Comparison of ENCODE assay signal across 17 cellular contexts in genomic region chr1:41611932-41612450, GRCh38.
DNase-seq lines count a peak whose midpoint lies in the region; ATAC-seq and TF ChIP-seq lines count a peak whose summit lies in the region.
"Had no signal": no experiment of that assay in that cellular context is flagged by ENCODE, and none has a peak within 500 bp of the region (broad histone marks: within the 10 kb centered on the region; RNA-seq: fewer than 3 reads in every experiment).

No MANE protein-coding gene starts in this region.

- no peaks in the 10 kb centered on the region for H3K27me3 Mint-ChIP-seq in activated naive CD4-positive, alpha-beta T cell treated with anti-CD3 and anti-CD28 coated beads, Interleukin-2, amount 10 ng/mL, durations not matched to agents 7 days and 5 days
- H3K27me3 Mint-ChIP-seq in activated naive CD4-positive, alpha-beta T cell treated with anti-CD3 and anti-CD28 coated beads for 36 hours (ENCODE audit: low read depth), result no peaks in the 10 kb centered on the region
- H3K27me3 Mint-ChIP-seq: CD4-positive, CD25-positive, alpha-beta regulatory T cell had no signal

- H3K9me3 ChIP-seq in IMR-90 (ENCODE audit: control insufficient read depth, insufficient read depth, low read length) (no peaks in the 10 kb centered on the region; the same call in 1 of the 2 replicates), Karpas-422 (ENCODE audit: low read length) (no peaks in the 10 kb centered on the region), ascending aorta (no peaks in the 10 kb centered on the region)

- no peak overlapping the region; a peak in 1 of 4 replicates for H4K8ac ChIP-seq in IMR-90 (ENCODE audit: low read depth in 2 of 2, low read length in 2 of 2)

- peak overlapping the region; percentile 27; the same call in 1 of the 2 replicates for H4K91ac ChIP-seq in IMR-90 (ENCODE audit: insufficient read depth, low read depth, low read length)

- H3K9me2 ChIP-seq in Karpas-422 (replicated peaks; ENCODE audit: insufficient read depth, low read length), result no peaks in the 10 kb centered on the region

- no TSS peak for BruUV-seq in IMR-90 (replicated peaks; lab: Mats Ljungman, UMichigan)

- CTCF ChIA-PET in activated naive CD4-positive, alpha-beta T cell treated with anti-CD3 and anti-CD28 coated beads, Interleukin-2, amount 10 ng/mL, durations not matched to agents 7 days and 5 days (lab: Charles Lee), result no interaction called here
- CTCF ChIA-PET in activated naive CD4-positive, alpha-beta T cell treated with anti-CD3 and anti-CD28 coated beads for 36 hours (lab: Charles Lee), result no interaction called here
- CTCF ChIA-PET in IMR-90 (lab: Yijun Ruan, JAX), result no interaction called here

- H3K27ac ChIP-seq in IMR-90 (ENCODE audit: insufficient read depth, low read length), result no peak overlapping the region
- no peak overlapping the region for H3K27ac ChIP-seq in Karpas-422 (ENCODE audit: low read length)
- H3K27ac ChIP-seq in ascending aorta, result no peak overlapping the region
- H3K27ac ChIP-seq: KMS-11 had no signal

- no peak overlapping the region for H3K23ac ChIP-seq in IMR-90 (ENCODE audit: low read depth, low read length)

- no peaks in the 10 kb centered on the region for H3K79me2 ChIP-seq in Karpas-422 (ENCODE audit: low read length)

- H2BK15ac ChIP-seq in IMR-90 (ENCODE audit: low read depth, low read length), result no peak overlapping the region

- H2BK5ac ChIP-seq in IMR-90 (ENCODE audit: low read depth, low read length, poor library complexity, severe bottlenecking), result no peak overlapping the region

- peaks cover 6 to 27% of the 10 kb centered on the region in 2 experiments; a peak in 2 of 4 replicates for H3K79me1 ChIP-seq in IMR-90 (ENCODE audit: low read depth in 1 of 2, low read length in 2 of 2)

- TF ChIP-seq CTCF in IMR-90 (conservative IDR thresholded peaks at IDR 0.05; ENCODE audit: low read depth, low read length) (no peak), ascending aorta (IDR thresholded peaks at IDR 0.05) (no peak)

- peaks cover 12% of the 10 kb centered on the region; the same call in 1 of the 2 replicates for H3K9me1 ChIP-seq in IMR-90 (ENCODE audit: insufficient read depth, low read length)

- H3K18ac ChIP-seq in IMR-90 (ENCODE audit: low read depth, low read length), result 0 out of 2 replicates have a peak overlapping the region, but pooled peaks have one; percentile 40

- H4K20me1 ChIP-seq in IMR-90 (ENCODE audit: insufficient read depth, low read length) (no peaks in the 10 kb centered on the region; the same call in 1 of the 2 replicates), Karpas-422 (ENCODE audit: insufficient read depth, low read depth, low read length) (no peaks in the 10 kb centered on the region)

- H3K9me3 Mint-ChIP-seq in activated naive CD4-positive, alpha-beta T cell treated with anti-CD3 and anti-CD28 coated beads, Interleukin-2, amount 10 ng/mL, durations not matched to agents 7 days and 5 days, result peaks cover 1% of the 10 kb centered on the region
- no peaks in the 10 kb centered on the region for H3K9me3 Mint-ChIP-seq in activated naive CD4-positive, alpha-beta T cell treated with anti-CD3 and anti-CD28 coated beads for 36 hours
- no peaks in the 10 kb centered on the region for H3K9me3 Mint-ChIP-seq in stimulated activated effector memory CD8-positive, alpha-beta T cell treated with anti-CD3 and anti-CD28 coated beads, Interleukin-12 subunit alpha, Interleukin-12 subunit beta, amount 100 ng/mL, for 72 hours

- peak overlapping the region; percentile 20 for H2AK9ac ChIP-seq in IMR-90 (replicated peaks; ENCODE audit: low read depth, low read length, poor library complexity)

- no peaks in the 10 kb centered on the region for H3K36me3 ChIP-seq in IMR-90 (ENCODE audit: control insufficient read depth, insufficient read depth, low read length)
- H3K36me3 ChIP-seq in Karpas-422 (ENCODE audit: insufficient read depth, low read length), result no peaks in the 10 kb centered on the region
- no peaks in the 10 kb centered on the region for H3K36me3 ChIP-seq in ascending aorta

- H2BK20ac ChIP-seq in IMR-90 (ENCODE audit: low read depth, low read length), result no peak overlapping the region

- H3K4me1 Mint-ChIP-seq in activated naive CD4-positive, alpha-beta T cell treated with anti-CD3 and anti-CD28 coated beads, Interleukin-2, amount 10 ng/mL, durations not matched to agents 7 days and 5 days, result peaks cover 18% of the 10 kb centered on the region
- H3K4me1 Mint-ChIP-seq in activated naive CD4-positive, alpha-beta T cell treated with anti-CD3 and anti-CD28 coated beads for 36 hours (ENCODE audit: low read depth), result peaks cover 33% of the 10 kb centered on the region
- peaks cover 43% of the 10 kb centered on the region for H3K4me1 Mint-ChIP-seq in stimulated activated effector memory CD8-positive, alpha-beta T cell treated with anti-CD3 and anti-CD28 coated beads, Interleukin-12 subunit alpha, Interleukin-12 subunit beta, amount 100 ng/mL, for 72 hours

- H2AFZ ChIP-seq in IMR-90 (replicated peaks; ENCODE audit: low read length, poor library complexity), result no peak overlapping the region
- H2AFZ ChIP-seq in Karpas-422 (ENCODE audit: low read length), result no peak overlapping the region

- TF ChIP-seq RAD21 in IMR-90 (IDR thresholded peaks at IDR 0.05; ENCODE audit: low read length), result no peak

- H2BK120ac ChIP-seq in IMR-90 (ENCODE audit: low read depth, low read length), result 0 out of 2 replicates have a peak overlapping the region, but pooled peaks have one; percentile 74

- H3K4me2 ChIP-seq in IMR-90 (ENCODE audit: low read depth, low read length), result no peak overlapping the region
- H3K4me2 ChIP-seq in Karpas-422 (ENCODE audit: low read depth, low read length, poor library complexity, severe bottlenecking), result no peak overlapping the region
- H3K4me2 ChIP-seq: KMS-11 had no signal

- H4K5ac ChIP-seq in IMR-90 (ENCODE audit: low read depth, low read length), result no peak overlapping the region

- no peak for TF ChIP-seq POLR2A in IMR-90 (IDR thresholded peaks at IDR 0.05; ENCODE audit: low read depth, low read length)

- no peak for DNase-seq in activated naive CD4-positive, alpha-beta T cell treated with anti-CD3 and anti-CD28 coated beads, Interleukin-2, amount 10 ng/mL, durations not matched to agents 7 days and 5 days
- DNase-seq in activated naive CD4-positive, alpha-beta T cell treated with anti-CD3 and anti-CD28 coated beads for 36 hours, result no peak
- DNase-seq in IMR-90, result no peak
- DNase-seq in ecto neural progenitor cell (ENCODE audit: low spot score), result peak; percentile 31
- no peak for DNase-seq in stimulated activated effector memory CD8-positive, alpha-beta T cell treated with anti-CD3 and anti-CD28 coated beads, Interleukin-12 subunit alpha, Interleukin-12 subunit beta, amount 100 ng/mL, for 72 hours (ENCODE audit: low spot score in 2 of 2)
- DNase-seq in Karpas-422, result no peak
- DNase-seq in ascending aorta (ENCODE audit: low spot score in 2 of 2), result no peak
- DNase-seq: AML-193; CD4-positive, CD25-positive, alpha-beta regulatory T cell; DMS53; H7; MM.1S; NCI-H1105 treated with DMSO at 0.1 percent for 48 hours; NCI-H187; NCI-H774 had no signal

- in situ Hi-C loops in IMR-90 (cut with MboI; ENCODE audit: low sequenced_read_pairs), result no loop called here

- POLR2A ChIA-PET in IMR-90 (lab: Charles Lee; ENCODE audit: unreplicated experiment), result no interaction called here

- H3K4me1 ChIP-seq in IMR-90 (ENCODE audit: control insufficient read depth, insufficient read depth, low read length), result peaks cover 15% of the 10 kb centered on the region
- H3K4me1 ChIP-seq in Karpas-422 (ENCODE audit: low read length), result peaks cover 6% of the 10 kb centered on the region; the same call in 1 of the 2 replicates
- H3K4me1 ChIP-seq in ascending aorta, result no peaks in the 10 kb centered on the region

- dilution Hi-C loops in IMR-90 (cut with HindIII; ENCODE audit: low sequenced_read_pairs, unreplicated experiment), result no loop called here

- H3K36me3 Mint-ChIP-seq in activated naive CD4-positive, alpha-beta T cell treated with anti-CD3 and anti-CD28 coated beads, Interleukin-2, amount 10 ng/mL, durations not matched to agents 7 days and 5 days, result peaks cover 9% of the 10 kb centered on the region
- H3K36me3 Mint-ChIP-seq in activated naive CD4-positive, alpha-beta T cell treated with anti-CD3 and anti-CD28 coated beads for 36 hours (ENCODE audit: low read depth), result peaks cover 29% of the 10 kb centered on the region
- peaks cover 17% of the 10 kb centered on the region for H3K36me3 Mint-ChIP-seq in stimulated activated effector memory CD8-positive, alpha-beta T cell treated with anti-CD3 and anti-CD28 coated beads, Interleukin-12 subunit alpha, Interleukin-12 subunit beta, amount 100 ng/mL, for 72 hours

- no peak overlapping the region for H3K4ac ChIP-seq in IMR-90 (ENCODE audit: low read depth, low read length)

- H2AK5ac ChIP-seq in IMR-90 (ENCODE audit: low read depth, low read length), result no peak overlapping the region

- H3K14ac ChIP-seq in IMR-90 (replicated peaks; ENCODE audit: low read depth, low read length), result no peak overlapping the region

- ATAC-seq in IMR-90 (ENCODE audit: low read depth) (no peak), GM21717 (IDR thresholded peaks at IDR 0.05; ENCODE audit: unreplicated experiment) (no peak)
- no peak for ATAC-seq in stimulated activated effector memory CD8-positive, alpha-beta T cell treated with anti-CD3 and anti-CD28 coated beads, Interleukin-12 subunit alpha, Interleukin-12 subunit beta, amount 100 ng/mL, for 72 hours

- H3K27ac Mint-ChIP-seq in activated naive CD4-positive, alpha-beta T cell treated with anti-CD3 and anti-CD28 coated beads, Interleukin-2, amount 10 ng/mL, durations not matched to agents 7 days and 5 days, result peak overlapping the region; percentile 50
- no peak overlapping the region for H3K27ac Mint-ChIP-seq in activated naive CD4-positive, alpha-beta T cell treated with anti-CD3 and anti-CD28 coated beads for 36 hours
- peak overlapping the region; percentile 67 for H3K27ac Mint-ChIP-seq in stimulated activated effector memory CD8-positive, alpha-beta T cell treated with anti-CD3 and anti-CD28 coated beads, Interleukin-12 subunit alpha, Interleukin-12 subunit beta, amount 100 ng/mL, for 72 hours

- intact Hi-C loops in activated naive CD4-positive, alpha-beta T cell treated with anti-CD3 and anti-CD28 coated beads for 36 hours (cut with micrococcal nuclease), result no loop called here
- intact Hi-C loops in IMR-90 (cut with micrococcal nuclease), result no loop called here
- intact Hi-C loops in ascending aorta (cut with DNase I), result no loop called here

- H3K9ac ChIP-seq in IMR-90 (ENCODE audit: low read depth, low read length), result no peak overlapping the region
- H3K9ac ChIP-seq in Karpas-422 (ENCODE audit: low read length), result no peak overlapping the region
- H3K9ac ChIP-seq: KMS-11 had no signal

- WGBS in IMR-90 (ENCODE audit: extremely low coverage in 2 of 2, insufficient read length in 1 of 2), 2 experiments, result 80% methylated on average over 3 of the region's 6 CpGs; no CpG with 5 or more reads in 1 of the 2 experiments

- no peak overlapping the region for H3K56ac ChIP-seq in IMR-90 (ENCODE audit: extremely low read depth, insufficient read depth, low read length)

- H3K27me3 ChIP-seq in IMR-90 (ENCODE audit: control insufficient read depth, insufficient read depth, low read length), result no peaks in the 10 kb centered on the region
- no peaks in the 10 kb centered on the region for H3K27me3 ChIP-seq in Karpas-422 (ENCODE audit: low read length)
- no peaks in the 10 kb centered on the region for H3K27me3 ChIP-seq in ascending aorta

- H3K4me3 Mint-ChIP-seq in activated naive CD4-positive, alpha-beta T cell treated with anti-CD3 and anti-CD28 coated beads, Interleukin-2, amount 10 ng/mL, durations not matched to agents 7 days and 5 days, result no peak overlapping the region
- no peak overlapping the region for H3K4me3 Mint-ChIP-seq in activated naive CD4-positive, alpha-beta T cell treated with anti-CD3 and anti-CD28 coated beads for 36 hours
- no peak overlapping the region for H3K4me3 Mint-ChIP-seq in stimulated activated effector memory CD8-positive, alpha-beta T cell treated with anti-CD3 and anti-CD28 coated beads, Interleukin-12 subunit alpha, Interleukin-12 subunit beta, amount 100 ng/mL, for 72 hours
- H3K4me3 Mint-ChIP-seq: CD4-positive, CD25-positive, alpha-beta regulatory T cell had no signal

- H3K4me3 ChIP-seq in IMR-90 (ENCODE audit: insufficient read depth, low read depth, low read length) (no peak overlapping the region), Karpas-422 (ENCODE audit: low read length) (no peak overlapping the region), ascending aorta (no peak overlapping the region)
